1 cellular context compared by ENCODE assay signal in genomic region chr6:19719691-19720127, GRCh38.
A peak's percentile ranks its signal among the peaks of the same experiment; 100 is the strongest.
TF ChIP-seq lines count a peak whose summit lies in the region.

No MANE protein-coding gene starts in this region.

TF ChIP-seq in GM23338, 12 proteins besides CTCF, POLR2A, EP300 and RAD21 (continued from another document):
- TF ChIP-seq, protein P1, sequence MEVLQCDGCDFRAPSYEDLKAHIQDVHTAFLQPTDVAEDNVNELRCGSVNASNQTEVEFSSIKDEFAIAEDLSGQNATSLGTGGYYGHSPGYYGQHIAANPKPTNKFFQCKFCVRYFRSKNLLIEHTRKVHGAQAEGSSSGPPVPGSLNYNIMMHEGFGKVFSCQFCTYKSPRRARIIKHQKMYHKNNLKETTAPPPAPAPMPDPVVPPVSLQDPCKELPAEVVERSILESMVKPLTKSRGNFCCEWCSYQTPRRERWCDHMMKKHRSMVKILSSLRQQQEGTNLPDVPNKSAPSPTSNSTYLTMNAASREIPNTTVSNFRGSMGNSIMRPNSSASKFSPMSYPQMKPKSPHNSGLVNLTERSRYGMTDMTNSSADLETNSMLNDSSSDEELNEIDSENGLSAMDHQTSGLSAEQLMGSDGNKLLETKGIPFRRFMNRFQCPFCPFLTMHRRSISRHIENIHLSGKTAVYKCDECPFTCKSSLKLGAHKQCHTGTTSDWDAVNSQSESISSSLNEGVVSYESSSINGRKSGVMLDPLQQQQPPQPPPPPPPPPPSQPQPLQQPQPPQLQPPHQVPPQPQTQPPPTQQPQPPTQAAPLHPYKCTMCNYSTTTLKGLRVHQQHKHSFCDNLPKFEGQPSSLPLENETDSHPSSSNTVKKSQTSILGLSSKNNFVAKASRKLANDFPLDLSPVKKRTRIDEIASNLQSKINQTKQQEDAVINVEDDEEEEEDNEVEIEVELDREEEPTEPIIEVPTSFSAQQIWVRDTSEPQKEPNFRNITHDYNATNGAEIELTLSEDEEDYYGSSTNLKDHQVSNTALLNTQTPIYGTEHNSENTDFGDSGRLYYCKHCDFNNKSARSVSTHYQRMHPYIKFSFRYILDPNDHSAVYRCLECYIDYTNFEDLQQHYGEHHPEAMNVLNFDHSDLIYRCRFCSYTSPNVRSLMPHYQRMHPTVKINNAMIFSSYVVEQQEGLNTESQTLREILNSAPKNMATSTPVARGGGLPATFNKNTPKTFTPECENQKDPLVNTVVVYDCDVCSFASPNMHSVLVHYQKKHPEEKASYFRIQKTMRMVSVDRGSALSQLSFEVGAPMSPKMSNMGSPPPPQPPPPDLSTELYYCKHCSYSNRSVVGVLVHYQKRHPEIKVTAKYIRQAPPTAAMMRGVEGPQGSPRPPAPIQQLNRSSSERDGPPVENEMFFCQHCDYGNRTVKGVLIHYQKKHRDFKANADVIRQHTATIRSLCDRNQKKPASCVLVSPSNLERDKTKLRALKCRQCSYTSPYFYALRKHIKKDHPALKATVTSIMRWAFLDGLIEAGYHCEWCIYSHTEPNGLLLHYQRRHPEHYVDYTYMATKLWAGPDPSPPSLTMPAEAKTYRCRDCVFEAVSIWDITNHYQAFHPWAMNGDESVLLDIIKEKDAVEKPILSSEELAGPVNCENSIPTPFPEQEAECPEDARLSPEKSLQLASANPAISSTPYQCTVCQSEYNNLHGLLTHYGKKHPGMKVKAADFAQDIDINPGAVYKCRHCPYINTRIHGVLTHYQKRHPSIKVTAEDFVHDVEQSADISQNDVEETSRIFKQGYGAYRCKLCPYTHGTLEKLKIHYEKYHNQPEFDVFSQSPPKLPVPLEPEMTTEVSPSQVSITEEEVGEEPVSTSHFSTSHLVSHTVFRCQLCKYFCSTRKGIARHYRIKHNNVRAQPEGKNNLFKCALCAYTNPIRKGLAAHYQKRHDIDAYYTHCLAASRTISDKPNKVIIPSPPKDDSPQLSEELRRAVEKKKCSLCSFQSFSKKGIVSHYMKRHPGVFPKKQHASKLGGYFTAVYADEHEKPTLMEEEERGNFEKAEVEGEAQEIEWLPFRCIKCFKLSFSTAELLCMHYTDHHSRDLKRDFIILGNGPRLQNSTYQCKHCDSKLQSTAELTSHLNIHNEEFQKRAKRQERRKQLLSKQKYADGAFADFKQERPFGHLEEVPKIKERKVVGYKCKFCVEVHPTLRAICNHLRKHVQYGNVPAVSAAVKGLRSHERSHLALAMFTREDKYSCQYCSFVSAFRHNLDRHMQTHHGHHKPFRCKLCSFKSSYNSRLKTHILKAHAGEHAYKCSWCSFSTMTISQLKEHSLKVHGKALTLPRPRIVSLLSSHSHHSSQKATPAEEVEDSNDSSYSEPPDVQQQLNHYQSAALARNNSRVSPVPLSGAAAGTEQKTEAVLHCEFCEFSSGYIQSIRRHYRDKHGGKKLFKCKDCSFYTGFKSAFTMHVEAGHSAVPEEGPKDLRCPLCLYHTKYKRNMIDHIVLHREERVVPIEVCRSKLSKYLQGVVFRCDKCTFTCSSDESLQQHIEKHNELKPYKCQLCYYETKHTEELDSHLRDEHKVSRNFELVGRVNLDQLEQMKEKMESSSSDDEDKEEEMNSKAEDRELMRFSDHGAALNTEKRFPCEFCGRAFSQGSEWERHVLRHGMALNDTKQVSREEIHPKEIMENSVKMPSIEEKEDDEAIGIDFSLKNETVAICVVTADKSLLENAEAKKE (CRISPR knock-in tag; IDR thresholded peaks at IDR 0.05), result peak; percentile 12; the same call in 1 of the 2 replicates
- no peak for TF ChIP-seq JUNB (IDR thresholded peaks at IDR 0.05; ENCODE audit: unreplicated experiment)
- TF ChIP-seq EZH2phosphoT487 (IDR thresholded peaks at IDR 0.05; ENCODE audit: unreplicated experiment), result no peak
- no peak for TF ChIP-seq ZNF114 (CRISPR knock-in tag; IDR thresholded peaks at IDR 0.05)
- TF ChIP-seq NANOG (IDR thresholded peaks at IDR 0.05; ENCODE audit: borderline replicate concordance), result no peak
- TF ChIP-seq EZH2 (IDR thresholded peaks at IDR 0.05; ENCODE audit: low read depth, unreplicated experiment), result no peak
- no peak for TF ChIP-seq CREB1 (CRISPR knock-in tag; IDR thresholded peaks at IDR 0.05; ENCODE audit: low read depth)
- no peak for TF ChIP-seq STAT1 (IDR thresholded peaks at IDR 0.05; ENCODE audit: unreplicated experiment)
